Comparison of ENCODE assay signal across 8 cellular contexts in genomic region chr7:135253851-135254815, GRCh38.
DNase-seq lines count a peak whose midpoint lies in the region; ATAC-seq and TF ChIP-seq lines count a peak whose summit lies in the region.

No MANE protein-coding gene starts in this region.

- H3K27me3 Mint-ChIP-seq in stimulated activated naive B cell treated with anti-CD40 and anti-IgM and Interleukin-4, amounts not matched to agents 10 μg/mL and 1 μg/mL and 100 μg/mL, for 72 hours: peaks cover 0 to 5% of the 10 kb centered on the region in 2 donors

- ATAC-seq in stimulated activated naive B cell treated with anti-CD40 and anti-IgM and Interleukin-4, amounts not matched to agents 10 μg/mL and 1 μg/mL and 100 μg/mL, for 72 hours (replicated peaks): peak; percentile 29 to 61
- ATAC-seq in GM19023 (IDR thresholded peaks at IDR 0.05; ENCODE audit: unreplicated experiment): no peak
- no peak for ATAC-seq in HG02840 (IDR thresholded peaks at IDR 0.05; ENCODE audit: low FRiP score, unreplicated experiment)

- H3K4me3 ChIP-seq in astrocyte of the spinal cord (ENCODE audit: low read depth, low read length): no peak overlapping the region

- no peak overlapping the region for H3K27ac Mint-ChIP-seq in stimulated activated naive B cell treated with anti-CD40 and anti-IgM and Interleukin-4, amounts not matched to agents 10 μg/mL and 1 μg/mL and 100 μg/mL, for 72 hours

- no peak overlapping the region for H3K4me3 Mint-ChIP-seq in stimulated activated naive B cell treated with anti-CD40 and anti-IgM and Interleukin-4, amounts not matched to agents 10 μg/mL and 1 μg/mL and 100 μg/mL, for 72 hours

- H3K36me3 Mint-ChIP-seq in stimulated activated naive B cell treated with anti-CD40 and anti-IgM and Interleukin-4, amounts not matched to agents 10 μg/mL and 1 μg/mL and 100 μg/mL, for 72 hours: no peaks in the 10 kb centered on the region

- no peak for TF ChIP-seq CTCF in astrocyte of the spinal cord (IDR thresholded peaks at IDR 0.05; ENCODE audit: low read depth, low read length)

- peaks cover 24 to 32% of the 10 kb centered on the region in 2 donors for H3K4me1 Mint-ChIP-seq in stimulated activated naive B cell treated with anti-CD40 and anti-IgM and Interleukin-4, amounts not matched to agents 10 μg/mL and 1 μg/mL and 100 μg/mL, for 72 hours

- DNase-seq in AG20443 (ENCODE audit: low spot score): peak; percentile 88
- peak; percentile 53 to 73 for DNase-seq in Kasumi-1 (lab: John Stamatoyannopoulos, UW)
- DNase-seq in astrocyte of the spinal cord (ENCODE audit: low read depth, low spot score): peak; percentile 71
- DNase-seq in inferior parietal cortex (ENCODE audit: extremely low spot score): peak; percentile 75
- peak; percentile 12 for DNase-seq in stimulated activated naive B cell treated with anti-CD40 and anti-IgM and Interleukin-4, amounts not matched to agents 10 μg/mL and 1 μg/mL and 100 μg/mL, for 72 hours
- no peak for DNase-seq in HuH-7.5 (ENCODE audit: low spot score)

- in situ Hi-C loops in astrocyte of the spinal cord (cut with HindIII; ENCODE audit: low sequenced_read_pairs): no loop called here

- H3K9me3 Mint-ChIP-seq in stimulated activated naive B cell treated with anti-CD40 and anti-IgM and Interleukin-4, amounts not matched to agents 10 μg/mL and 1 μg/mL and 100 μg/mL, for 72 hours: no peaks in the 10 kb centered on the region

Comparison
In these comparisons a context has a peak if more than half of its experiments do, and no peak if none do; other contexts are left out.
1. ATAC-seq: peak in stimulated activated naive B cell treated with anti-CD40 and anti-IgM and Interleukin-4, amounts not matched to agents 10 μg/mL and 1 μg/mL and 100 μg/mL, for 72 hours (2 of 2); none in GM19023 (single experiment) and HG02840 (single experiment).